In the genomic region with DNA sequence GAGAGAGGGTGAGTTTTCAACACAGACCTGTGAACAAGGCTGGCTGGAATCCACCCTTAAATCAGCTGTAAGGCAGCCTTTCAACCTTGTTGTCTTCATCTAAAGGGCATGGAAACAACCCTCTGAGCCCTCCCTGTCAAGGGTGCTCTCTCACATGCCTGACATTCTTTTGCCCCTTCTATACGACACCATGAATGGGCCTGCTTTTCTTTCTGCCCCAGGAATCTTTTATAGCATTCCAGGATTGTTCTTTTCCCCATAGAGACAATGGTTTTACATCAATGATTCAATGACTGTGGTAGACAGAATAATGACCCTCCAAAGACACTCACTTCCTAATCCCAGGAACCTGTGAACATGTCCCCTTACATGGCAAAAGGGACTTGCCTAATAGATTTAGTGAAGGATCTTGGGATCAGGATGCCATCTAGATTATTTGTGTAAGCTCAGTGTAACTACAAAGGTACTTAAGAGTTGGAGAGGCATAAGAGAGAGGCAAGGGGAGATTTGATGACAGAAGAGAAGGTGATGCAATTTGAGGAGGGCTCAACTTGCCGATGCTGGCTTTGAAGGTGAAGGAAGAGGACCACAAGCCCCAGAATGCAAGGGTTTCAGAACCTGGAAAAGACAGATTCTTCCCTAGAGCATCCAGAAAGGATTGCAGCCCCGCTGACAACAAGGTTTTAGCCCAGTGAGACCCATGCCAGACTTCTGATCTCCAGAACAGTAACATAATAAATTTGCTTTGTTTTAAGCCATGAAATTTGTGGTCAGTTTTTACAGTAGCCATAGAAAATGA, we compare ENCODE assay signal across 24 cellular contexts. TPM values are rescaled to one million over a fixed set of nuclear protein-coding genes. Genes with fewer than 3 reads are reported as not detected.
DNase-seq lines count a peak whose midpoint lies in the region; ATAC-seq and TF ChIP-seq lines count a peak whose summit lies in the region.
"Had no signal": no experiment of that assay in that cellular context is flagged by ENCODE, and none has a peak within 500 bp of the region (broad histone marks: within the 10 kb centered on the region; RNA-seq: fewer than 3 reads in every experiment).

No MANE protein-coding gene starts in this region.

- no peaks in the 10 kb centered on the region for H3K36me3 ChIP-seq in upper lobe of right lung
- H3K36me3 ChIP-seq: esophagus muscularis mucosa, ovary, transverse colon had no signal

- H3K4me3 ChIP-seq in upper lobe of right lung, result no peak overlapping the region
- H3K4me3 ChIP-seq: esophagus muscularis mucosa, lung, ovary, transverse colon had no signal

- no peaks in the 10 kb centered on the region for H3K27me3 ChIP-seq in upper lobe of right lung
- H3K27me3 ChIP-seq: esophagus muscularis mucosa, ovary, transverse colon had no signal

- DNase-seq in HS-27A (ENCODE audit: low read depth), result peak; percentile 3
- peak; percentile 10 for DNase-seq in SK-MEL-5 (ENCODE audit: low read depth, low spot score)
- DNase-seq in islet precursor cell, result peak; percentile 86
- no peak for DNase-seq in upper lobe of right lung
- no peak for DNase-seq in T1000 (lab: John Stamatoyannopoulos, UW)
- DNase-seq in NK-92 (lab: John Stamatoyannopoulos, UW; ENCODE audit: unreplicated experiment), result no peak
- DNase-seq: activated CD4-positive, alpha-beta memory T cell treated with anti-CD3 and anti-CD28 coated beads for 36 hours; activated T-cell treated with anti-CD3 and anti-CD28 coated beads for 4 hours; AML-193; central memory CD4-positive, alpha-beta T cell; COR-L47; naive B cell; NCI-H524 treated with DMSO at 0.1 percent for 48 hours; ovary; SIG-M5; stimulated activated CD4-positive, alpha-beta T cell treated with anti-CD3 and anti-CD28 coated beads, Interleukin-1b, Interleukin-23, amount 100 ng/mL, for 48 hours; stimulated activated naive CD8-positive, alpha-beta T cell treated with anti-CD3 and anti-CD28 coated beads, Interleukin-15, Interleukin-2, amounts not matched to agents 100 U/mL and 50 U/mL, for 24 hours; T-helper 2 cell; transverse colon had no signal

- no peak for TF ChIP-seq CTCF in upper lobe of right lung (IDR thresholded peaks at IDR 0.05)

- intact Hi-C loops in upper lobe of right lung (cut with DNase I), result no loop called here

- ATAC-seq in upper lobe of right lung, result peak; percentile 47
- ATAC-seq in HG02623 (IDR thresholded peaks at IDR 0.05; ENCODE audit: unreplicated experiment), result no peak
- ATAC-seq: stimulated activated naive CD8-positive, alpha-beta T cell treated with anti-CD3 and anti-CD28 coated beads, Interleukin-15, Interleukin-2, amounts not matched to agents 100 U/mL and 50 U/mL, for 24 hours had no signal

- no peaks in the 10 kb centered on the region for H3K4me1 ChIP-seq in upper lobe of right lung
- H3K4me1 ChIP-seq: esophagus muscularis mucosa, transverse colon had no signal

- no peak overlapping the region for H3K27ac ChIP-seq in upper lobe of right lung
- H3K27ac ChIP-seq: esophagus muscularis mucosa, ovary, transverse colon had no signal

- in situ Hi-C loops in SK-MEL-5 (cut with HindIII; ENCODE audit: low pct_unique_long_range_greater_than_20kb, low sequenced_read_pairs), result no loop called here

- H3K9me3 ChIP-seq in upper lobe of right lung, result no peaks in the 10 kb centered on the region
- H3K9me3 ChIP-seq: ovary, transverse colon had no signal

RNA-seq across cellular contexts. Expression of a gene that starts 29.2 kb away (rescaled TPM):
- total RNA-seq in SK-MEL-5 (2014; rRNA removed; shearing (Covaris generic)), result not detected in 2 replicates
- not detected in 2 replicates for polyA plus RNA-seq in SK-MEL-5 (2015; cell fraction: cytosol; rRNA removed)
- not detected in 2 replicates for polyA plus RNA-seq in SK-MEL-5 (2015; cell fraction: nucleus; rRNA removed)
- total RNA-seq in upper lobe of right lung, result not detected
- total RNA-seq: activated CD4-positive, alpha-beta memory T cell treated with anti-CD3 and anti-CD28 coated beads for 36 hours; esophagus muscularis mucosa; glomerular endothelial cell; LHCN-M2; lung; ovary; transverse colon had no signal
- polyA plus RNA-seq: lung, ovary had no signal

Comparison
In these comparisons a context has a peak if more than half of its experiments do, and no peak if none do; other contexts are left out.
1. DNase-seq: peak in HS-27A (single experiment), SK-MEL-5 (single experiment) and islet precursor cell (single experiment); none in upper lobe of right lung (single experiment), T1000 (single experiment) and NK-92 (single experiment).